31 cellular contexts compared by ENCODE assay signal in genomic region chr1:73789965-73790364, GRCh38.
"Had no signal": no experiment of that assay in that cellular context is flagged by ENCODE, and none has a peak within 500 bp of the region (broad histone marks: within the 10 kb centered on the region; RNA-seq: fewer than 3 reads in every experiment).

No MANE protein-coding gene starts in this region.

- FAIRE-seq: keratinocyte had no signal

- H3K4me3 Mint-ChIP-seq: mesothelial cell of epicardium; naive B cell; natural killer cell; nephron progenitor cell; neural progenitor cell; stimulated activated naive B cell treated with anti-CD40 and anti-IgM and Interleukin-4, amounts not matched to agents 10 μg/mL and 1 μg/mL and 100 μg/mL, for 72 hours; stimulated activated naive CD8-positive, alpha-beta T cell treated with anti-CD3 and anti-CD28 coated beads, Interleukin-15, Interleukin-2, amounts not matched to agents 100 ng/mL and 50 ng/mL, for 24 hours; type B pancreatic cell had no signal

- H3K27me3 ChIP-seq: left lung, neural progenitor cell, neutrophil, ovary, suprapubic skin, tibial artery, uterus had no signal

- H3K4me2 ChIP-seq: neural progenitor cell had no signal

- H3K27ac Mint-ChIP-seq: mesothelial cell of epicardium; naive B cell; natural killer cell; nephron progenitor cell; neural progenitor cell; progenitor cell of endocrine pancreas; stimulated activated naive B cell treated with anti-CD40 and anti-IgM and Interleukin-4, amounts not matched to agents 10 μg/mL and 1 μg/mL and 100 μg/mL, for 72 hours; stimulated activated naive CD8-positive, alpha-beta T cell treated with anti-CD3 and anti-CD28 coated beads, Interleukin-15, Interleukin-2, amounts not matched to agents 100 ng/mL and 50 ng/mL, for 24 hours; type B pancreatic cell had no signal

- ATAC-seq: left colon; left lung; lower lobe of right lung; natural killer cell; right cardiac atrium; sciatic nerve; stimulated activated naive B cell treated with anti-CD40 and anti-IgM and Interleukin-4, amounts not matched to agents 10 μg/mL and 1 μg/mL and 100 μg/mL, for 72 hours had no signal

- H3K9me3 Mint-ChIP-seq: nephron progenitor cell; neural progenitor cell; stimulated activated naive CD8-positive, alpha-beta T cell treated with anti-CD3 and anti-CD28 coated beads, Interleukin-15, Interleukin-2, amounts not matched to agents 100 ng/mL and 50 ng/mL, for 24 hours; type B pancreatic cell had no signal

- H3K4me1 Mint-ChIP-seq: naive B cell; natural killer cell; nephron progenitor cell; stimulated activated naive B cell treated with anti-CD40 and anti-IgM and Interleukin-4, amounts not matched to agents 10 μg/mL and 1 μg/mL and 100 μg/mL, for 72 hours had no signal

- H3K9me3 ChIP-seq: lower lobe of right lung, neutrophil, ovary, suprapubic skin, thoracic aorta, uterus had no signal

- H3K36me3 Mint-ChIP-seq: mesothelial cell of epicardium; naive B cell; natural killer cell; neural progenitor cell; stimulated activated naive B cell treated with anti-CD40 and anti-IgM and Interleukin-4, amounts not matched to agents 10 μg/mL and 1 μg/mL and 100 μg/mL, for 72 hours; type B pancreatic cell had no signal

- DNase-seq: hippocampal formation; kidney glomerular epithelial cell; left colon; left lung; lower lobe of right lung; mesendoderm; naive B cell; natural killer cell; nephron progenitor cell; occipital lobe; ovary; retina; right cardiac atrium; stimulated activated CD4-positive, alpha-beta T cell treated with anti-CD3 and anti-CD28 coated beads, Interleukin-12 subunit alpha, Interleukin-12 subunit beta, amount 100 ng/mL, for 4 hours; stimulated activated CD4-positive, alpha-beta T cell treated with anti-CD3 and anti-CD28 coated beads, Interleukin-15, amount 100 ng/mL, for 24 hours; stimulated activated CD4-positive, alpha-beta T cell treated with anti-CD3 and anti-CD28 coated beads, Interleukin-2, amount 100 ng/mL, for 24 hours; stimulated activated CD4-positive, alpha-beta T cell treated with anti-CD3 and anti-CD28 coated beads, Interleukin-4, amount 100 ng/mL, for 1 hour; stimulated activated naive B cell treated with anti-CD40 and anti-IgM and Interleukin-4, amounts not matched to agents 10 μg/mL and 1 μg/mL and 100 μg/mL, for 72 hours; tibial artery; uterus had no signal

- H3K4me3 ChIP-seq: left lung, lower lobe of right lung, neural progenitor cell, ovary, skin epidermis, suprapubic skin, thoracic aorta, tibial artery, uterus had no signal

- H3K9ac ChIP-seq: neural progenitor cell had no signal

- H3K4me1 ChIP-seq: left lung, lower lobe of right lung, neural progenitor cell, suprapubic skin, tibial artery, uterus had no signal

- H2AFZ ChIP-seq: neural progenitor cell had no signal

- H3K27ac ChIP-seq: left lung, lower lobe of right lung, neural progenitor cell, neutrophil, ovary, skin epidermis, suprapubic skin, thoracic aorta, tibial artery, uterus had no signal

- H3K27me3 Mint-ChIP-seq: naive B cell; progenitor cell of endocrine pancreas; stimulated activated naive B cell treated with anti-CD40 and anti-IgM and Interleukin-4, amounts not matched to agents 10 μg/mL and 1 μg/mL and 100 μg/mL, for 72 hours; stimulated activated naive CD8-positive, alpha-beta T cell treated with anti-CD3 and anti-CD28 coated beads, Interleukin-15, Interleukin-2, amounts not matched to agents 100 ng/mL and 50 ng/mL, for 24 hours had no signal

- H3K36me3 ChIP-seq: left lung, lower lobe of right lung, neural progenitor cell, neutrophil, ovary, suprapubic skin, thoracic aorta, tibial artery, uterus had no signal
